In the genomic region with DNA sequence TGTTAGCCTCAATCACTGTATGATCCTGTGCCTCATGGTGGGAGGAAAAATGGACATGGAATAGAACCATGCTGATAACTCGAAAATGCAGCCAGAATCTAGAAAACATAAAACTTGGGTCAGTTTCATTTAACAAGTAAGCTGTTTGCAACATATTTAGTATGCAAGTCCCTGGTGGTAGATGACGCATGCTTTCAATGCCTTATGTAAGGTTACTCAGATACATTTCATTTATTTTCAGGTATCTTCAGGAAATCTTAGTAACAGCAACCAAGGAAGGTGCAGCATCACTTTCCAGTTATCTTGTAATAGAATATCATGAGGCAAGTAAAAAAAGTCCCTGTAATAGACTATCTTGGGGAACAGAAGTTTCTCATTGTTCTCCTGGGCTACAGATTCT, we compare ENCODE assay signal across 8 cellular contexts.
"Had no signal": no experiment of that assay in that cellular context is flagged by ENCODE, and none has a peak within 500 bp of the region (broad histone marks: within the 10 kb centered on the region; RNA-seq: fewer than 3 reads in every experiment).

No MANE protein-coding gene starts in this region.

- H3K36me3 ChIP-seq: HAP-1 had no signal

- H3K4me3 Mint-ChIP-seq: GM23338, H9, HFFc6 had no signal

- H3K27ac ChIP-seq: GM23248 had no signal

- H3K9me3 ChIP-seq: HAP-1 had no signal

- H3K27ac Mint-ChIP-seq: GM23338, H9, HFFc6 had no signal

- H3K4me1 Mint-ChIP-seq: GM23338, H9 had no signal

- H3K4me1 ChIP-seq: HAP-1 had no signal

- DNase-seq: GM23248, GOT3, H7, H9, HCEC 1CT, HFFc6 had no signal

- H3K4me3 ChIP-seq: GM23248, GM23338, HAP-1 had no signal
